ENCODE assay signal across 2 cellular contexts in genomic region chr12:44525806-44526654, GRCh38.
TF ChIP-seq lines count a peak whose summit lies in the region.

No MANE protein-coding gene starts in this region.

TF ChIP-seq in GM23338, 12 proteins besides CTCF, POLR2A, EP300 and RAD21:
- TF ChIP-seq ZNF462 (CRISPR knock-in tag; IDR thresholded peaks at IDR 0.05): peak; percentile 62; the same call in 1 of the 2 replicates
- no peak for TF ChIP-seq JUNB (IDR thresholded peaks at IDR 0.05; ENCODE audit: unreplicated experiment)

TF ChIP-seq in WTC11, 78 proteins besides CTCF, POLR2A, EP300 and RAD21 (continued from another document):
- TF ChIP-seq ARID4B (CRISPR knock-in tag; IDR thresholded peaks at IDR 0.05; ENCODE audit: borderline replicate concordance) (no peak), USF1 (CRISPR knock-in tag; IDR thresholded peaks at IDR 0.05) (no peak), PRRX2 (CRISPR knock-in tag; IDR thresholded peaks at IDR 0.05) (no peak), SMAD3 (CRISPR knock-in tag; IDR thresholded peaks at IDR 0.05; ENCODE audit: borderline replicate concordance) (no peak), ZNF671 (CRISPR knock-in tag; IDR thresholded peaks at IDR 0.05) (no peak), HMGXB4 (CRISPR knock-in tag; IDR thresholded peaks at IDR 0.05) (no peak), ZNF423 (CRISPR knock-in tag; IDR thresholded peaks at IDR 0.05) (no peak), ZBTB43 (CRISPR knock-in tag; IDR thresholded peaks at IDR 0.05) (no peak), CDX4 (CRISPR knock-in tag; IDR thresholded peaks at IDR 0.05; ENCODE audit: borderline replicate concordance) (no peak)
TF ChIP-seq in WTC11: peak in this region for 0.
